In the genomic region with DNA sequence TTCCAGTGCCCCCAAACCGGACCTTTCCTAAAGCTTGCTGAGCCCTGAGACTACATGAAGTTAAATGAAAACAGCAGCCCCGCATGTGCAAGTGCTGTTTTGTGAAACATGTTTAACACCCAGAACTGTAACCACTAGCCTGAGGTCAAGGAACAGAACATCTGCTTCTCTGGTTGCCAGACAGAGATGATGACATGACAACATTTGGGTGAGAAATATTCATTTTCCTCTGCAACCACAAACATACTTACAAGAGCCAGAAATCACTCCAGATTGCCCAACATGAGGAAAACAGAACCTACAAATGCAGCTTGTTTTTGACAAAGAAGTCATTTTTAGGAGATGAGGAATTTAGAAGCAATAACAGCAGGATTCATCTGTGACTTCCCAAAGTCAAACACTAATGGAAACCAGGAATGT, we compare ENCODE assay signal across 9 cellular contexts.
A peak's percentile ranks its signal among the peaks of the same experiment; 100 is the strongest.
DNase-seq lines count a peak whose midpoint lies in the region; ATAC-seq and TF ChIP-seq lines count a peak whose summit lies in the region.
"Had no signal": no experiment of that assay in that cellular context is flagged by ENCODE, and none has a peak within 500 bp of the region (broad histone marks: within the 10 kb centered on the region; RNA-seq: fewer than 3 reads in every experiment).

No MANE protein-coding gene starts in this region.

- 83% methylated on average over 1 of the region's 2 CpGs for WGBS in mesenchymal stem cell
- WGBS in esophagus squamous epithelium, 2 donors = 45 to 58% methylated on average over 2 of the region's 2 CpGs

- peak overlapping the region; percentile 95 for H3K27ac Mint-ChIP-seq in activated T-helper 17 cell treated with anti-CD3 and anti-CD28 coated beads, Interleukin-2, amount 50 U/mL, for 72 hours
- H3K27ac Mint-ChIP-seq in CD8-positive, alpha-beta memory T cell = no peak overlapping the region

- peaks cover 0 to 10% of the 10 kb centered on the region in 2 experiments for H3K36me3 ChIP-seq in mesenchymal stem cell (ENCODE audit: control insufficient read depth in 1 of 2, insufficient read depth in 2 of 2, low read depth in 1 of 2, low read length in 2 of 2)
- H3K36me3 ChIP-seq in CD8-positive, alpha-beta memory T cell (ENCODE audit: insufficient read depth, low read length) = no peaks in the 10 kb centered on the region
- no peaks in the 10 kb centered on the region for H3K36me3 ChIP-seq in esophagus squamous epithelium
- H3K36me3 ChIP-seq: breast epithelium had no signal

- peaks cover 6% of the 10 kb centered on the region for H3K27me3 Mint-ChIP-seq in activated T-helper 17 cell treated with anti-CD3 and anti-CD28 coated beads, Interleukin-2, amount 50 U/mL, for 72 hours
- H3K27me3 Mint-ChIP-seq in CD8-positive, alpha-beta memory T cell = peaks cover 13 to 19% of the 10 kb centered on the region in 2 donors

- H3K14ac ChIP-seq in mesenchymal stem cell (ENCODE audit: low read length in 2 of 2) = no peak overlapping the region

- H3K4ac ChIP-seq in mesenchymal stem cell (ENCODE audit: low read depth in 1 of 2, low read length in 2 of 2) = no peak overlapping the region

- H4K91ac ChIP-seq in mesenchymal stem cell (ENCODE audit: low read length) = no peak overlapping the region

- peak overlapping the region; percentile 16 for H3K9ac ChIP-seq in mesenchymal stem cell (ENCODE audit: low read length)

- no peak overlapping the region for H2BK12ac ChIP-seq in mesenchymal stem cell (ENCODE audit: low read length in 2 of 2)

- H3K23ac ChIP-seq in mesenchymal stem cell (ENCODE audit: low read length in 2 of 2) = no peak overlapping the region

- peak overlapping the region; percentile 71 for H3K4me3 Mint-ChIP-seq in activated T-helper 17 cell treated with anti-CD3 and anti-CD28 coated beads, Interleukin-2, amount 50 U/mL, for 72 hours
- peak overlapping the region in 1 of 7 donors; percentile 2 for H3K4me3 Mint-ChIP-seq in CD8-positive, alpha-beta memory T cell

- intact Hi-C loops in esophagus squamous epithelium (cut with DNase I) = no loop called here

- no peak overlapping the region for H3K4me2 ChIP-seq in mesenchymal stem cell (ENCODE audit: low read length, poor library complexity, severe bottlenecking)

- peaks cover 25% of the 10 kb centered on the region for H3K36me3 Mint-ChIP-seq in activated T-helper 17 cell treated with anti-CD3 and anti-CD28 coated beads, Interleukin-2, amount 50 U/mL, for 72 hours (ENCODE audit: low read depth)
- no peaks in the 10 kb centered on the region for H3K36me3 Mint-ChIP-seq in CD8-positive, alpha-beta memory T cell

- no peak overlapping the region for H3K4me3 ChIP-seq in AG10803 (ENCODE audit: low read length)
- peak overlapping the region in 1 of 2 experiments; percentile 30 for H3K4me3 ChIP-seq in mesenchymal stem cell (ENCODE audit: insufficient read depth in 1 of 2, low read depth in 1 of 2, low read length in 2 of 2)
- H3K4me3 ChIP-seq in CD8-positive, alpha-beta memory T cell (ENCODE audit: low read length) = no peak overlapping the region
- no peak overlapping the region for H3K4me3 ChIP-seq in esophagus squamous epithelium
- H3K4me3 ChIP-seq: breast epithelium had no signal

- H3K9me3 Mint-ChIP-seq in activated T-helper 17 cell treated with anti-CD3 and anti-CD28 coated beads, Interleukin-2, amount 50 U/mL, for 72 hours = no peaks in the 10 kb centered on the region
- H3K9me3 Mint-ChIP-seq in CD8-positive, alpha-beta memory T cell = no peaks in the 10 kb centered on the region

- no peak overlapping the region for H3K18ac ChIP-seq in mesenchymal stem cell (ENCODE audit: low read depth in 1 of 2, low read length in 2 of 2)

- no peak for TF ChIP-seq POLR2A in esophagus squamous epithelium (IDR thresholded peaks at IDR 0.05)

- H3K79me1 ChIP-seq in mesenchymal stem cell (replicated peaks; ENCODE audit: low read length, poor library complexity, severe bottlenecking) = no peaks in the 10 kb centered on the region

- H2AFZ ChIP-seq in mesenchymal stem cell (ENCODE audit: low read depth, low read length) = no peak overlapping the region

- H3K27ac ChIP-seq in mesenchymal stem cell (ENCODE audit: low read length, poor library complexity, severe bottlenecking) = no peak overlapping the region
- H3K27ac ChIP-seq in CD8-positive, alpha-beta memory T cell (ENCODE audit: low read depth, low read length) = no peak overlapping the region
- peak overlapping the region in 2 of 4 donors; percentile 68 to 78 for H3K27ac ChIP-seq in esophagus squamous epithelium

- H3K9me3 ChIP-seq in mesenchymal stem cell (ENCODE audit: control insufficient read depth, low read length) (no peaks in the 10 kb centered on the region), esophagus squamous epithelium (no peaks in the 10 kb centered on the region)
- no peaks in the 10 kb centered on the region for H3K9me3 ChIP-seq in CD8-positive, alpha-beta memory T cell (ENCODE audit: low read length)
- H3K9me3 ChIP-seq: breast epithelium had no signal

- no peak overlapping the region for H2BK120ac ChIP-seq in mesenchymal stem cell (ENCODE audit: low read depth, low read length)

- no peak overlapping the region for H2AK5ac ChIP-seq in mesenchymal stem cell (ENCODE audit: low read length, severe bottlenecking)

- H3K27me3 ChIP-seq in mesenchymal stem cell (ENCODE audit: control insufficient read depth in 1 of 2, insufficient read depth in 1 of 2, low read length in 2 of 2) (no peaks in the 10 kb centered on the region), esophagus squamous epithelium (no peaks in the 10 kb centered on the region)
- no peaks in the 10 kb centered on the region for H3K27me3 ChIP-seq in CD8-positive, alpha-beta memory T cell (ENCODE audit: insufficient read depth, low read length, poor library complexity, severe bottlenecking)
- H3K27me3 ChIP-seq: breast epithelium had no signal

- no peak overlapping the region for H4K8ac ChIP-seq in mesenchymal stem cell (ENCODE audit: low read length)

- H2BK5ac ChIP-seq in mesenchymal stem cell (ENCODE audit: low read depth, low read length, poor library complexity, severe bottlenecking) = no peak overlapping the region

- POLR2A ChIA-PET in CD8-positive, alpha-beta memory T cell (lab: Charles Lee) = interaction anchor here (0.6 kb wide), 1 partner anchor 57 kb away, joined by 5 read pairs; no protein-coding TSS in a partner anchor

- ATAC-seq in GM19351 (IDR thresholded peaks at IDR 0.05; ENCODE audit: unreplicated experiment) = peak; percentile 48
- ATAC-seq in HG03280 (IDR thresholded peaks at IDR 0.05; ENCODE audit: unreplicated experiment) = peak; percentile 55
- ATAC-seq in activated T-helper 17 cell treated with anti-CD3 and anti-CD28 coated beads, Interleukin-2, amount 50 U/mL, for 72 hours (replicated peaks) = peak; percentile 32

- peaks cover 27% of the 10 kb centered on the region for H3K4me1 Mint-ChIP-seq in activated T-helper 17 cell treated with anti-CD3 and anti-CD28 coated beads, Interleukin-2, amount 50 U/mL, for 72 hours
- H3K4me1 Mint-ChIP-seq in CD8-positive, alpha-beta memory T cell = peaks cover 16 to 29% (median 25%) of the 10 kb centered on the region in 3 donors

- CTCF ChIA-PET in CD8-positive, alpha-beta memory T cell (lab: Charles Lee) = interaction anchor here (1.2 to 1.3 kb wide), 2 partner anchors 9 to 14 kb away, joined by 3 read pairs; no protein-coding TSS in a partner anchor

- peak; percentile 99 for DNase-seq in AG10803 (ENCODE audit: low read depth)
- peak; percentile 96 for DNase-seq in mesenchymal stem cell
- DNase-seq in CD8-positive, alpha-beta memory T cell = no peak
- no peak for DNase-seq in iPS-NIHi7 (ENCODE audit: extremely low spot score)
- DNase-seq in esophagus squamous epithelium (lab: John Stamatoyannopoulos, UW) = no peak

- H3K4me1 ChIP-seq in mesenchymal stem cell (ENCODE audit: control insufficient read depth, insufficient read depth, low read depth, low read length) = peaks cover 4% of the 10 kb centered on the region
- no peaks in the 10 kb centered on the region for H3K4me1 ChIP-seq in CD8-positive, alpha-beta memory T cell (ENCODE audit: insufficient read depth, low read length)
- peaks cover 0 to 23% (median 19%) of the 10 kb centered on the region in 3 donors for H3K4me1 ChIP-seq in esophagus squamous epithelium
- H3K4me1 ChIP-seq: breast epithelium had no signal

- H2BK15ac ChIP-seq in mesenchymal stem cell (ENCODE audit: low read depth, poor library complexity, severe bottlenecking) = no peak overlapping the region

- TF ChIP-seq CTCF in AG10803 (conservative IDR thresholded peaks at IDR 0.05; ENCODE audit: low read length) (no peak), esophagus squamous epithelium (IDR thresholded peaks at IDR 0.05) (no peak)

Comparison
In these comparisons a context has a peak if more than half of its experiments do, and no peak if none do; other contexts are left out.
1. DNase-seq: peak in AG10803 (single experiment) and mesenchymal stem cell (single experiment); none in CD8-positive, alpha-beta memory T cell (0 of 5), iPS-NIHi7 (single experiment) and esophagus squamous epithelium (single experiment).
2. Peak in every context shown above with its lines, with median percentiles within 50 percentile points of each other: ATAC-seq.